Comparison of ENCODE assay signal across 15 cellular contexts in the genomic region with DNA sequence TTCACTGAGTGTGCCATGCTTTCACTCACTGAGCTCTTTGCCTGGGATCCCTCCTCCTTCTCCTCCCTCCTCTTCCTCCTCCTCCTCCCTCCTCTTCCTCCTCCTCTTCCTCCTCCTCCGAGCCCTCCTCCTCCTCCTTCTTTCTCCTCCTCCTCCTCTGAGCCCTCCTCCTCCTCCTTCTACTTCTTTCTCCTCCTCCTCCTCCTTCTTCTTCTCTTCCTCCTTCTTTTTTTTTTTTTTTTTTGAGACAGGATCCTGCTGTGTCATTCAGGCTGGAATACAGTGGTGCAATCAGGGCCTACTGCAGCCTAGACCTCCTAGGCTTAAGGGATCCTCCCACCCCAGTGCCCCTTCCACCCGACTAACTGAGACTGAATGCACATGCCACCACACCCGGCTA.
"Had no signal": no experiment of that assay in that cellular context is flagged by ENCODE, and none has a peak within 500 bp of the region (broad histone marks: within the 10 kb centered on the region; RNA-seq: fewer than 3 reads in every experiment).

No MANE protein-coding gene starts in this region.

- H3K27ac ChIP-seq: colonic mucosa, gastroesophageal sphincter, thyroid gland, VCaP had no signal

- H3K27me3 ChIP-seq: colonic mucosa, gastroesophageal sphincter, thyroid gland, uterus had no signal

- DNase-seq: activated CD4-positive, alpha-beta T cell treated with anti-CD3 and anti-CD28 coated beads for 36 hours; activated CD8-positive, alpha-beta memory T cell treated with anti-CD3 and anti-CD28 coated beads, Interleukin-2, amount 50 U/mL, for 4 hours; activated CD8-positive, alpha-beta T cell treated with anti-CD3 and anti-CD28 coated beads for 36 hours; activated naive CD4-positive, alpha-beta T cell; activated T-cell treated with anti-CD3 and anti-CD28 coated beads, Interleukin-2, amount 50 U/mL, for 72 hours; colonic mucosa; effector CD8-positive, alpha-beta T cell; retina; T-helper 9 cell; thyroid gland; uterus had no signal

- ATAC-seq: activated CD4-positive, alpha-beta T cell treated with anti-CD3 and anti-CD28 coated beads for 36 hours; activated CD8-positive, alpha-beta T cell treated with anti-CD3 and anti-CD28 coated beads for 36 hours; activated T-cell treated with anti-CD3 and anti-CD28 coated beads, Interleukin-2, amount 50 U/mL, for 72 hours; gastroesophageal sphincter had no signal

- H3K9me3 Mint-ChIP-seq: activated CD8-positive, alpha-beta T cell treated with anti-CD3 and anti-CD28 coated beads for 36 hours; activated T-cell treated with anti-CD3 and anti-CD28 coated beads, Interleukin-2, amount 50 U/mL, for 72 hours; neural crest cell had no signal

- H3K4me1 Mint-ChIP-seq: activated CD4-positive, alpha-beta T cell treated with anti-CD3 and anti-CD28 coated beads for 36 hours had no signal

- H3K36me3 ChIP-seq: colonic mucosa, gastroesophageal sphincter, thyroid gland, uterus had no signal

- H3K9me3 ChIP-seq: colonic mucosa, gastroesophageal sphincter, thyroid gland, uterus had no signal

- H3K4me1 ChIP-seq: colonic mucosa, gastroesophageal sphincter, uterus had no signal

- H3K4me3 Mint-ChIP-seq: activated CD4-positive, alpha-beta T cell treated with anti-CD3 and anti-CD28 coated beads for 36 hours; activated CD8-positive, alpha-beta T cell treated with anti-CD3 and anti-CD28 coated beads for 36 hours; activated T-cell treated with anti-CD3 and anti-CD28 coated beads, Interleukin-2, amount 50 U/mL, for 72 hours; neural crest cell had no signal

- H3K27ac Mint-ChIP-seq: activated CD4-positive, alpha-beta T cell treated with anti-CD3 and anti-CD28 coated beads for 36 hours; activated CD8-positive, alpha-beta T cell treated with anti-CD3 and anti-CD28 coated beads for 36 hours; activated T-cell treated with anti-CD3 and anti-CD28 coated beads, Interleukin-2, amount 50 U/mL, for 72 hours had no signal

- H3K4me3 ChIP-seq: colonic mucosa, gastroesophageal sphincter, skin epidermis, thyroid gland, uterus had no signal
